ENCODE assay signal across 8 cellular contexts in the genomic region with DNA sequence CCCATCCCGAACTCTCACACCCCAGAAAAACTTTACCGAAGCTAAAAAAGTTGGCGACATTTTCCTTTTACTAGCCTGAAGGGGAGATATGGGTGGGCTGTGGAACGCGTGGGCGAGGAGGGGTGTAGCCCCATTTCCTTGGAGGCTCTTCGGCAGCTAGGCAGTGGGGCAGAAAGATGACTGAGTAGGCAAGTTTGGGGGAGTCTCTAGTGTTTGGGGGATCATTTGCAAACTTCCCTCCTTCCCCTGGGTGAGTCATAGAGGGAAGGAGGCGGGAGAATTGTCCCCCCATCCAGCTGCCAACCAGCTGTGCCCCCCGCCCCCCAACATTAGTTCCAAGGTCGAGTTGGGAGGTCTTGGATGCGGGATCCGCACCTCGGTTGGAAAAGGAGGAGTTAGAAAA. TPM values are rescaled to one million over a fixed set of nuclear protein-coding genes. Genes with fewer than 3 reads are reported as not detected.
DNase-seq lines count a peak whose midpoint lies in the region; ATAC-seq and TF ChIP-seq lines count a peak whose summit lies in the region.

No MANE protein-coding gene starts in this region.

- no peaks in the 10 kb centered on the region for H3K27me3 ChIP-seq in HUES64 (ENCODE audit: insufficient read depth, low read length)
- H3K27me3 ChIP-seq in brain microvascular endothelial cell (replicated peaks) = peaks cover 4% of the 10 kb centered on the region
- H3K27me3 ChIP-seq in uterus = no peaks in the 10 kb centered on the region

- 1% methylated on average over 8 of the region's 13 CpGs for WGBS in HUES64
- 0% methylated on average over 1 to 3 of the region's 13 CpGs for WGBS in mesodermal cell (ENCODE audit: insufficient coverage in 2 of 2), 2 experiments

- no peak for TF ChIP-seq CTCF in brain microvascular endothelial cell (IDR thresholded peaks at IDR 0.05; ENCODE audit: low read depth, low read length, missing control alignments)
- TF ChIP-seq CTCF in uterus (IDR thresholded peaks at IDR 0.05) = no peak

- H3K27ac ChIP-seq in HUES64 (ENCODE audit: low read depth, low read length) (peak overlapping the region; percentile 90), brain microvascular endothelial cell (no peak overlapping the region), mesodermal cell (ENCODE audit: low read depth, low read length, severe bottlenecking) (peak overlapping the region; percentile 74), uterus (peak overlapping the region; percentile 88 to 89)

- H3K9ac ChIP-seq in HUES64 (ENCODE audit: low read depth, low read length) = peak overlapping the region; percentile 79

- H3K36me3 ChIP-seq in HUES64 (ENCODE audit: insufficient read depth, low read length) (no peaks in the 10 kb centered on the region; the same call in 1 of the 2 replicates), brain microvascular endothelial cell (replicated peaks) (no peaks in the 10 kb centered on the region), mesodermal cell (ENCODE audit: control insufficient read depth, insufficient read depth, low read length) (no peaks in the 10 kb centered on the region), uterus (no peaks in the 10 kb centered on the region)

- DNase-seq in AG08396 (ENCODE audit: low spot score) = peak; percentile 45
- no peak for DNase-seq in brain microvascular endothelial cell
- DNase-seq in uterus = no peak
- DNase-seq in erythroblast (lab: John Stamatoyannopoulos, UW) = no peak

- TF ChIP-seq POLR2A in uterus (IDR thresholded peaks at IDR 0.05) (no peak), erythroblast (IDR thresholded peaks at IDR 0.05; ENCODE audit: low read length) (no peak)

- intact Hi-C loops in uterus (cut with DNase I; ENCODE audit: low total_unique reads) = no loop called here

- H3K4me3 ChIP-seq in HUES64 (ENCODE audit: low read length) = peak overlapping the region; percentile 73
- peak overlapping the region; percentile 67 for H3K4me3 ChIP-seq in brain microvascular endothelial cell (ENCODE audit: low read depth, low read length)
- H3K4me3 ChIP-seq in mesodermal cell (ENCODE audit: extremely low read depth, insufficient read depth, low read length, poor library complexity, severe bottlenecking) = peak overlapping the region; percentile 62
- H3K4me3 ChIP-seq in uterus = peak overlapping the region; percentile 51 to 59

- no peak for ATAC-seq in HG03442 (IDR thresholded peaks at IDR 0.05; ENCODE audit: unreplicated experiment)
- no peak for ATAC-seq in HG02884 (IDR thresholded peaks at IDR 0.05; ENCODE audit: unreplicated experiment)

- H3K4me1 ChIP-seq in HUES64 (ENCODE audit: insufficient read depth, low read length) (peaks cover 4% of the 10 kb centered on the region; the same call in 1 of the 2 replicates), mesodermal cell (ENCODE audit: control insufficient read depth, insufficient read depth, low read length, poor library complexity, severe bottlenecking) (peaks cover 19% of the 10 kb centered on the region), uterus (peaks cover 3 to 11% of the 10 kb centered on the region in 2 donors)

- in situ Hi-C loops in brain microvascular endothelial cell (cut with HindIII; ENCODE audit: low pct_ligation_motif_present, low sequenced_read_pairs) = no loop called here

- H3K9me3 ChIP-seq in HUES64 (ENCODE audit: insufficient read depth, low read depth, low read length) (no peaks in the 10 kb centered on the region), mesodermal cell (ENCODE audit: control insufficient read depth, low read length) (no peaks in the 10 kb centered on the region), uterus (no peaks in the 10 kb centered on the region)

RNA-seq across cellular contexts. Expression of gene GLI1, which starts 2.3 kb away (rescaled TPM):
- 10.6 TPM for polyA plus RNA-seq in HUES64 (2013, experiment 1 of 2)
- 7.5 TPM for polyA plus RNA-seq in HUES64 (2013, experiment 2 of 2)
- 3.3 TPM for polyA plus RNA-seq in mesodermal cell (2013, experiment 1 of 2)
- polyA plus RNA-seq in mesodermal cell (2013, experiment 2 of 2) = 3.3 TPM
- total RNA-seq in uterus = 1 to 10 TPM in 2 of 4 donors, not detected in 2; 6.1 to 6.6 TPM

RNA-seq across cellular contexts. Expression of gene INHBE, which starts 6.8 kb away (rescaled TPM):
- polyA plus RNA-seq in HUES64 (2013, experiment 1 of 2) = 4.0 TPM
- polyA plus RNA-seq in HUES64 (2013, experiment 2 of 2) = 3.9 TPM
- 2.9 TPM for polyA plus RNA-seq in mesodermal cell (2013, experiment 1 of 2)
- polyA plus RNA-seq in mesodermal cell (2013, experiment 2 of 2) = 3.5 TPM
- total RNA-seq in uterus = not detected

RNA-seq across cellular contexts. Expression of gene ARHGAP9, which starts 17.8 kb away (rescaled TPM):
- polyA plus RNA-seq in HUES64 (2013, experiment 1 of 2) = 1.2 TPM
- polyA plus RNA-seq in HUES64 (2013, experiment 2 of 2) = 2.7 TPM
- polyA plus RNA-seq in mesodermal cell (2013, experiment 1 of 2) = 4.9 TPM
- polyA plus RNA-seq in mesodermal cell (2013, experiment 2 of 2) = 2.1 TPM
- 1 to 10 TPM; 1.5 to 8.1 (median 3.3) TPM for total RNA-seq in uterus

RNA-seq across cellular contexts. Expression of gene MARS1, which starts 26.0 kb away (rescaled TPM):
- 167 TPM for polyA plus RNA-seq in HUES64 (2013, experiment 1 of 2)
- polyA plus RNA-seq in HUES64 (2013, experiment 2 of 2) = 186 TPM
- 210 TPM for polyA plus RNA-seq in mesodermal cell (2013, experiment 1 of 2)
- polyA plus RNA-seq in mesodermal cell (2013, experiment 2 of 2) = 213 TPM
- total RNA-seq in uterus = 100 to 1,000 TPM in 1 of 4 donors, 10 to 100 TPM in 3; 29.1 to 160 (median 76.8) TPM

RNA-seq across cellular contexts. Expression of gene INHBC, which starts 27.3 kb away (rescaled TPM):
- not detected for polyA plus RNA-seq in HUES64 (2013, experiment 1 of 2)
- not detected for polyA plus RNA-seq in HUES64 (2013, experiment 2 of 2)
- not detected for polyA plus RNA-seq in mesodermal cell (2013, experiment 1 of 2)
- not detected for polyA plus RNA-seq in mesodermal cell (2013, experiment 2 of 2)
- total RNA-seq in uterus = not detected
